8 cellular contexts compared by ENCODE assay signal in genomic region chr1:109790735-109791494, GRCh38. TPM values are rescaled to one million over a fixed set of nuclear protein-coding genes. Genes with fewer than 3 reads are reported as not detected.
DNase-seq lines count a peak whose midpoint lies in the region; ATAC-seq, FAIRE-seq and TF ChIP-seq lines count a peak whose summit lies in the region.
"Had no signal": no experiment of that assay in that cellular context is flagged by ENCODE, and none has a peak within 500 bp of the region (broad histone marks: within the 10 kb centered on the region; RNA-seq: fewer than 3 reads in every experiment).

No MANE protein-coding gene starts in this region.

- peak; percentile 80 for DNase-seq in GM19239 (ENCODE audit: insufficient read length, low spot score)
- peak; percentile 40 for DNase-seq in HT1080 (ENCODE audit: low read depth)
- peak; percentile 70 for DNase-seq in activated CD4-positive, CD25-positive, alpha-beta regulatory T cell treated with anti-CD3 and anti-CD28 coated beads, Interleukin-2, amount 50 U/mL, for 72 hours
- DNase-seq in colonic mucosa, result peak; percentile 58
- peak; percentile 63 to 85 (median 68) for DNase-seq in mucosa of descending colon
- DNase-seq in stimulated activated naive CD4-positive, alpha-beta T cell (lab: John Stamatoyannopoulos, UW), result peak; percentile 33 to 67 (median 48)

- intact Hi-C loops in colonic mucosa (cut with DNase I), result no loop called here
- intact Hi-C loops in mucosa of descending colon (cut with DNase I, micrococcal nuclease), result no loop called here

- H3K36me3 ChIP-seq in colonic mucosa (no peaks in the 10 kb centered on the region), mucosa of descending colon (ENCODE audit: low read depth) (no peaks in the 10 kb centered on the region)

- ATAC-seq in mucosa of descending colon, result peak; percentile 34
- ATAC-seq in HG03460 (IDR thresholded peaks at IDR 0.05; ENCODE audit: unreplicated experiment), result no peak

- H3K27me3 ChIP-seq in colonic mucosa, result no peaks in the 10 kb centered on the region

- H3K4me1 ChIP-seq in colonic mucosa (peaks cover 21% of the 10 kb centered on the region), mucosa of descending colon (ENCODE audit: low read depth) (peaks cover 58% of the 10 kb centered on the region)

- TF ChIP-seq CTCF in colonic mucosa (IDR thresholded peaks at IDR 0.05), result peak; percentile 18
- TF ChIP-seq CTCF in mucosa of descending colon (IDR thresholded peaks at IDR 0.05), result no peak

- H3K9me3 ChIP-seq in colonic mucosa (no peaks in the 10 kb centered on the region), mucosa of descending colon (no peaks in the 10 kb centered on the region)

- no peak overlapping the region for H3K4me3 ChIP-seq in colonic mucosa
- no peak overlapping the region for H3K4me3 ChIP-seq in mucosa of descending colon

- peak; percentile 26 for FAIRE-seq in GM19239 (lab: Jason Lieb, UNC)

- H3K27ac ChIP-seq in colonic mucosa, result peak overlapping the region; percentile 6
- H3K27ac ChIP-seq: epithelial cell of prostate had no signal

- no peak overlapping the region for H3K9ac ChIP-seq in colonic mucosa (ENCODE audit: low read depth in 2 of 2, low read length in 2 of 2)

RNA-seq across cellular contexts. Expression of gene EPS8L3, which starts 27.2 kb away (rescaled TPM):
- not detected in 2 replicates for total RNA-seq in HT1080 (2014; rRNA removed; shearing (Covaris generic))
- not detected in 2 replicates for polyA plus RNA-seq in HT1080 (2015; cell fraction: cytosol; rRNA removed)
- not detected in 2 replicates for polyA plus RNA-seq in HT1080 (2015; cell fraction: nucleus; rRNA removed)
- 100 to 1,000 TPM; 283 to 290 TPM for total RNA-seq in colonic mucosa
- total RNA-seq in mucosa of descending colon, result 100 to 1,000 TPM; 211 to 539 (median 356) TPM

RNA-seq across cellular contexts. Expression of gene GSTM3, which starts 50.1 kb away (rescaled TPM):
- total RNA-seq in HT1080 (2014; rRNA removed; shearing (Covaris generic)), result 52.4 and 81.8 TPM in 2 replicates
- polyA plus RNA-seq in HT1080 (2015; cell fraction: cytosol; rRNA removed), result 75.1 and 83.1 TPM in 2 replicates
- polyA plus RNA-seq in HT1080 (2015; cell fraction: nucleus; rRNA removed), result 52.6 and 58.2 TPM in 2 replicates
- total RNA-seq in colonic mucosa, result 10 to 100 TPM in 1 of 2 donors, 1 to 10 TPM in 1; 4.9 to 24.6 TPM
- total RNA-seq in mucosa of descending colon, result 10 to 100 TPM in 2 of 3 donors, 1 to 10 TPM in 1; 4.9 to 84.8 (median 12.4) TPM

Comparison
In these comparisons a context has a peak if more than half of its experiments do, and no peak if none do; other contexts are left out.
1. RNA of gene EPS8L3, which starts 27.2 kb away (total RNA-seq): 211 to 539 TPM in mucosa of descending colon and 283 to 290 TPM in colonic mucosa; not detected in HT1080; every median in the first group is over 100 times any median in the second.
2. Peak in every context shown above with its lines, with median percentiles within 50 percentile points of each other: DNase-seq.